12 cellular contexts compared by ENCODE assay signal in genomic region chr22:45468872-45469572, GRCh38. TPM values are rescaled to one million over a fixed set of nuclear protein-coding genes. Genes with fewer than 3 reads are reported as not detected.
DNase-seq lines count a peak whose midpoint lies in the region; TF ChIP-seq lines count a peak whose summit lies in the region.
"Had no signal": no experiment of that assay in that cellular context is flagged by ENCODE, and none has a peak within 500 bp of the region (broad histone marks: within the 10 kb centered on the region; RNA-seq: fewer than 3 reads in every experiment).

No MANE protein-coding gene starts in this region.

- H3K4me3 ChIP-seq in HUES64 (ENCODE audit: low read length) (no peak overlapping the region), cardiac fibroblast (replicated peaks in 1 of 2; ENCODE audit: low read depth in 2 of 2, low read length in 2 of 2) (no peak overlapping the region), mesenchymal stem cell (ENCODE audit: insufficient read depth in 1 of 2, low read depth in 1 of 2, low read length in 2 of 2) (peak overlapping the region in 1 of 2 experiments; percentile 51), MM.1S (ENCODE audit: low read length) (no peak overlapping the region)
- H3K4me3 ChIP-seq: testis had no signal

- H4K8ac ChIP-seq in mesenchymal stem cell (ENCODE audit: low read length) = no peak overlapping the region

- 0 out of 2 replicates have a peak overlapping the region, but pooled peaks have one; percentile 1 for H3K9ac ChIP-seq in HUES64 (ENCODE audit: low read depth, low read length)
- H3K9ac ChIP-seq in mesenchymal stem cell (ENCODE audit: low read length) = peak overlapping the region; percentile 90
- H3K9ac ChIP-seq in MM.1S (ENCODE audit: low read length) = no peak overlapping the region

- no peak overlapping the region for H3K23ac ChIP-seq in mesenchymal stem cell (ENCODE audit: low read length in 2 of 2)

- no peaks in the 10 kb centered on the region for H4K20me1 ChIP-seq in MM.1S (ENCODE audit: insufficient read depth, low read length)

- H3K14ac ChIP-seq in mesenchymal stem cell (ENCODE audit: low read length in 2 of 2) = no peak overlapping the region

- H3K9me2 ChIP-seq in MM.1S (replicated peaks; ENCODE audit: insufficient read depth, low read length) = no peaks in the 10 kb centered on the region

- peak overlapping the region; percentile 17 for H2AK5ac ChIP-seq in mesenchymal stem cell (ENCODE audit: low read length, severe bottlenecking)

- no peak overlapping the region for H3K18ac ChIP-seq in mesenchymal stem cell (ENCODE audit: low read depth in 1 of 2, low read length in 2 of 2)

- H3K27me3 ChIP-seq in HUES64 (ENCODE audit: insufficient read depth, low read length) (no peaks in the 10 kb centered on the region), mesenchymal stem cell (ENCODE audit: control insufficient read depth in 1 of 2, insufficient read depth in 1 of 2, low read length in 2 of 2) (no peaks in the 10 kb centered on the region), MM.1S (replicated peaks; ENCODE audit: insufficient read depth, low read length) (peaks cover 44% of the 10 kb centered on the region)
- H3K27me3 ChIP-seq: testis had no signal

- H2AFZ ChIP-seq in mesenchymal stem cell (ENCODE audit: low read depth, low read length) (no peak overlapping the region), MM.1S (ENCODE audit: low read length) (no peak overlapping the region)

- DNase-seq in ACHN (peak; percentile 54), cardiac fibroblast (ENCODE audit: low read depth in 2 of 2) (peak; percentile 62 to 64), mesenchymal stem cell (no peak), MM.1S (no peak), G401 (ENCODE audit: low spot score) (no peak), NCI-H2171 (lab: John Stamatoyannopoulos, UW) (no peak)
- DNase-seq in stimulated activated CD8-positive, alpha-beta memory T cell treated with anti-CD3 and anti-CD28 coated beads, Interleukin-4, amount 100 ng/mL, for 48 hours = no peak
- DNase-seq: activated CD4-positive, CD25-positive, alpha-beta regulatory T cell; stimulated activated CD4-positive, alpha-beta T cell treated with anti-CD3 and anti-CD28 coated beads, Interleukin-4, amount 100 ng/mL, for 4 hours; testis had no signal

- H3K9me3 ChIP-seq in HUES64 (ENCODE audit: insufficient read depth, low read depth, low read length) = 0 out of 2 replicates have a peak, but pooled peaks cover 7% of the 10 kb centered on the region
- peaks cover 20% of the 10 kb centered on the region for H3K9me3 ChIP-seq in mesenchymal stem cell (ENCODE audit: control insufficient read depth, low read length)
- no peaks in the 10 kb centered on the region for H3K9me3 ChIP-seq in MM.1S (replicated peaks; ENCODE audit: insufficient read depth, low read length)
- H3K9me3 ChIP-seq: testis had no signal

- no peak overlapping the region for H4K91ac ChIP-seq in mesenchymal stem cell (ENCODE audit: low read length)

- H3K79me1 ChIP-seq in mesenchymal stem cell (replicated peaks; ENCODE audit: low read length, poor library complexity, severe bottlenecking) = no peaks in the 10 kb centered on the region

- no peak overlapping the region for H2BK120ac ChIP-seq in mesenchymal stem cell (ENCODE audit: low read depth, low read length)

- 60% methylated on average over 12 of the region's 12 CpGs for WGBS in HUES64
- 74% methylated on average over 8 of the region's 12 CpGs for WGBS in mesenchymal stem cell

- H3K27ac ChIP-seq in HUES64 (ENCODE audit: low read depth, low read length) = no peak overlapping the region
- H3K27ac ChIP-seq in mesenchymal stem cell (ENCODE audit: low read length, poor library complexity, severe bottlenecking) = peak overlapping the region; percentile 56
- no peak overlapping the region for H3K27ac ChIP-seq in MM.1S (ENCODE audit: low read length)

- in situ Hi-C loops in ACHN (cut with HindIII; ENCODE audit: low pct_ligation_motif_present, low pct_unique_long_range_greater_than_20kb, low sequenced_read_pairs) (no loop called here), G401 (cut with HindIII; ENCODE audit: low sequenced_read_pairs) (no loop called here)

- no peaks in the 10 kb centered on the region for H3K36me3 ChIP-seq in HUES64 (ENCODE audit: insufficient read depth, low read length)
- no peaks in the 10 kb centered on the region for H3K36me3 ChIP-seq in mesenchymal stem cell (ENCODE audit: control insufficient read depth in 1 of 2, insufficient read depth in 2 of 2, low read depth in 1 of 2, low read length in 2 of 2)
- no peaks in the 10 kb centered on the region for H3K36me3 ChIP-seq in MM.1S (replicated peaks; ENCODE audit: insufficient read depth, low read length)

- H3K4me1 ChIP-seq in HUES64 (ENCODE audit: insufficient read depth, low read length) (peaks cover 21% of the 10 kb centered on the region), mesenchymal stem cell (ENCODE audit: control insufficient read depth, insufficient read depth, low read depth, low read length) (peaks cover 10% of the 10 kb centered on the region), MM.1S (ENCODE audit: low read length) (no peaks in the 10 kb centered on the region)

- no peak overlapping the region for H2BK12ac ChIP-seq in mesenchymal stem cell (ENCODE audit: low read length in 2 of 2)

- peak overlapping the region; percentile 57 for H2BK5ac ChIP-seq in mesenchymal stem cell (ENCODE audit: low read depth, low read length, poor library complexity, severe bottlenecking)

- TF ChIP-seq CTCF in cardiac fibroblast (IDR thresholded peaks at IDR 0.05; ENCODE audit: low read depth, low read length) (no peak), MM.1S (IDR thresholded peaks at IDR 0.05; ENCODE audit: low read length) (no peak)

- no peak overlapping the region for H3K4ac ChIP-seq in mesenchymal stem cell (ENCODE audit: low read depth in 1 of 2, low read length in 2 of 2)

- H2BK15ac ChIP-seq in mesenchymal stem cell (ENCODE audit: low read depth, poor library complexity, severe bottlenecking) = no peak overlapping the region

- H3K79me2 ChIP-seq in MM.1S (ENCODE audit: low read length) = no peaks in the 10 kb centered on the region

- H3F3A ChIP-seq in MM.1S (ENCODE audit: insufficient read depth, low read length) = no peaks in the 10 kb centered on the region

- H3K4me2 ChIP-seq in mesenchymal stem cell (ENCODE audit: low read length, poor library complexity, severe bottlenecking) (no peak overlapping the region), MM.1S (ENCODE audit: low read depth, low read length) (no peak overlapping the region)

RNA-seq across cellular contexts. Expression of gene FBLN1, which starts 33.7 kb away (rescaled TPM):
- polyA plus RNA-seq in HUES64 (2013, experiment 1 of 2) = 175 TPM
- polyA plus RNA-seq in HUES64 (2013, experiment 2 of 2) = 194 TPM
- 190 TPM for polyA plus RNA-seq in mesenchymal stem cell (2013, experiment 1 of 2)
- 191 TPM for polyA plus RNA-seq in mesenchymal stem cell (2013, experiment 2 of 2)
- total RNA-seq in G401 (2014; rRNA removed; shearing (Covaris generic)) = 97.6 and 128 TPM in 2 replicates

RNA-seq across cellular contexts. Expression of gene RIBC2, which starts 55.5 kb away (rescaled TPM):
- 1.9 TPM for polyA plus RNA-seq in HUES64 (2013, experiment 1 of 2)
- polyA plus RNA-seq in HUES64 (2013, experiment 2 of 2) = 3.0 TPM
- polyA plus RNA-seq in mesenchymal stem cell (2013, experiment 1 of 2) = 0.41 TPM
- polyA plus RNA-seq in mesenchymal stem cell (2013, experiment 2 of 2) = 0.41 TPM
- total RNA-seq in G401 (2014; rRNA removed; shearing (Covaris generic)) = 0.49 and 6.6 TPM in 2 replicates

RNA-seq across cellular contexts. Expression of gene SMC1B, which starts 55.6 kb away (rescaled TPM):
- polyA plus RNA-seq in HUES64 (2013, experiment 1 of 2) = not detected
- polyA plus RNA-seq in HUES64 (2013, experiment 2 of 2) = not detected
- polyA plus RNA-seq in mesenchymal stem cell (2013, experiment 1 of 2) = not detected
- not detected for polyA plus RNA-seq in mesenchymal stem cell (2013, experiment 2 of 2)
- not detected in 2 replicates for total RNA-seq in G401 (2014; rRNA removed; shearing (Covaris generic))
- total RNA-seq: HT-29 had no signal

Comparison
In these comparisons a context has a peak if more than half of its experiments do, and no peak if none do; other contexts are left out.
1. DNase-seq: peak in ACHN (single experiment) and cardiac fibroblast (2 of 2); none in mesenchymal stem cell (single experiment), MM.1S (single experiment), stimulated activated CD8-positive, alpha-beta memory T cell treated with anti-CD3 and anti-CD28 coated beads, Interleukin-4, amount 100 ng/mL, for 48 hours (single experiment), G401 (single experiment) and NCI-H2171 (single experiment).